ENCODE assay signal across 11 cellular contexts in genomic region chr4:7956306-7957112, GRCh38. TPM values are rescaled to one million over a fixed set of nuclear protein-coding genes. Genes with fewer than 3 reads are reported as not detected.
DNase-seq lines count a peak whose midpoint lies in the region; ATAC-seq, FAIRE-seq and TF ChIP-seq lines count a peak whose summit lies in the region.
"Had no signal": no experiment of that assay in that cellular context is flagged by ENCODE, and none has a peak within 500 bp of the region (broad histone marks: within the 10 kb centered on the region; RNA-seq: fewer than 3 reads in every experiment).

No MANE protein-coding gene starts in this region.

- no peaks in the 10 kb centered on the region for H3K9me2 ChIP-seq in GM23248 (ENCODE audit: insufficient read depth)

- H3K27me3 ChIP-seq in GM23248 (replicated peaks; ENCODE audit: insufficient read depth) (no peaks in the 10 kb centered on the region), astrocyte (ENCODE audit: insufficient read depth, low read length) (no peaks in the 10 kb centered on the region)
- H3K27me3 ChIP-seq: tibial artery had no signal

- peaks cover 5% of the 10 kb centered on the region for H3K9me3 Mint-ChIP-seq in astrocyte (ENCODE audit: unreplicated experiment)

- H3K27me3 Mint-ChIP-seq in astrocyte (ENCODE audit: low read depth, unreplicated experiment) = peaks cover 7% of the 10 kb centered on the region

- H3K27ac Mint-ChIP-seq in astrocyte (ENCODE audit: unreplicated experiment) = no peak overlapping the region

- H3K9me3 ChIP-seq in GM23248 (ENCODE audit: low read depth) (no peaks in the 10 kb centered on the region), astrocyte (ENCODE audit: insufficient read depth, low read depth, low read length) (peaks cover under 1% of the 10 kb centered on the region)
- H3K9me3 ChIP-seq: tibial artery had no signal

- H3K4me1 Mint-ChIP-seq in astrocyte (ENCODE audit: low read depth, unreplicated experiment) = peaks cover 3% of the 10 kb centered on the region

- no peak for FAIRE-seq in astrocyte (lab: Jason Lieb, UNC)

- peak; percentile 84 for DNase-seq in GM23248
- peak; percentile 70 for DNase-seq in astrocyte (ENCODE audit: low read depth)
- no peak for DNase-seq in left ventricle myocardium superior
- no peak for DNase-seq in sciatic nerve (ENCODE audit: low spot score)
- no peak for DNase-seq in globus pallidus (ENCODE audit: low spot score)
- DNase-seq in NCI-H82 treated with DMSO at 0.1 percent for 48 hours (lab: John Stamatoyannopoulos, UW; ENCODE audit: unreplicated experiment) = no peak
- no peak for DNase-seq in DMS 273 (lab: John Stamatoyannopoulos, UW; ENCODE audit: unreplicated experiment)
- DNase-seq: NCI-H510A; stimulated activated CD4-positive, alpha-beta T cell treated with anti-CD3 and anti-CD28 coated beads, Interleukin-4, amount 100 ng/mL, for 1 hour had no signal

- H3K36me3 ChIP-seq in GM23248 (ENCODE audit: low read depth) (no peaks in the 10 kb centered on the region), astrocyte (ENCODE audit: insufficient read depth, low read length) (no peaks in the 10 kb centered on the region)
- H3K36me3 ChIP-seq: tibial artery had no signal

- H3K4me1 ChIP-seq in GM23248 (ENCODE audit: insufficient read depth) = peaks cover 27% of the 10 kb centered on the region
- H3K4me1 ChIP-seq in astrocyte (ENCODE audit: insufficient read depth, low read length) = peaks cover 25% of the 10 kb centered on the region

- H2AFZ ChIP-seq in GM23248 (0 out of 2 replicates have a peak overlapping the region, but pooled peaks have one; percentile 4), astrocyte (ENCODE audit: low read depth, low read length) (peak overlapping the region; percentile 12)

- H3K36me3 Mint-ChIP-seq in astrocyte (ENCODE audit: low read depth, unreplicated experiment) = no peaks in the 10 kb centered on the region

- no peaks in the 10 kb centered on the region for H4K20me1 ChIP-seq in GM23248 (ENCODE audit: insufficient read depth)
- no peaks in the 10 kb centered on the region for H4K20me1 ChIP-seq in astrocyte (ENCODE audit: insufficient read depth, low read length)

- H3K79me2 ChIP-seq in GM23248 (ENCODE audit: insufficient read depth) (no peaks in the 10 kb centered on the region), astrocyte (ENCODE audit: insufficient read depth, low read length) (no peaks in the 10 kb centered on the region)

- intact Hi-C loops in left ventricle myocardium superior (cut with micrococcal nuclease) = no loop called here
- intact Hi-C loops in sciatic nerve (cut with DNase I) = no loop called here

- H3F3A ChIP-seq in GM23248 (ENCODE audit: insufficient read depth) = peaks cover 28% of the 10 kb centered on the region

- H3K27ac ChIP-seq in GM23248 (peak overlapping the region; percentile 47), astrocyte (ENCODE audit: low read depth, low read length) (peak overlapping the region; percentile 13)
- H3K27ac ChIP-seq: tibial artery had no signal

- in situ Hi-C loops in GM23248 (cut with MboI) = no loop called here

- WGBS in GM23248 (ENCODE audit: low coverage in 1 of 2, low lambda C conversion rate in 2 of 2, missing lambda C conversion rate in 2 of 2), 2 experiments = 80 to 82% methylated on average over 10 of the region's 10 CpGs

- H3K4me3 ChIP-seq in GM23248 (no peak overlapping the region), astrocyte (ENCODE audit: insufficient read depth, low read depth, low read length) (no peak overlapping the region)
- H3K4me3 ChIP-seq: tibial artery had no signal

- H3K9ac ChIP-seq in GM23248 = no peak overlapping the region
- no peak overlapping the region for H3K9ac ChIP-seq in astrocyte (ENCODE audit: low read length)

- ATAC-seq in left ventricle myocardium superior (peak; percentile 35), sciatic nerve (peak; percentile 79), HG02798 (IDR thresholded peaks at IDR 0.05; ENCODE audit: poor library complexity, unreplicated experiment) (no peak)

- no peak for TF ChIP-seq CTCF in astrocyte (IDR thresholded peaks at IDR 0.05; ENCODE audit: insufficient read depth, low read depth, low read length)

- H3K4me2 ChIP-seq in GM23248 (ENCODE audit: unreplicated experiment) (no peak overlapping the region), astrocyte (ENCODE audit: low read length) (peak overlapping the region; percentile 6)

- no peak overlapping the region for H3K4me3 Mint-ChIP-seq in astrocyte (ENCODE audit: unreplicated experiment)

RNA-seq across cellular contexts. Expression of gene AFAP1, which starts 16.8 kb away (rescaled TPM):
- total RNA-seq in GM23248 (2014; rRNA removed; shearing (Covaris generic)) = 103 and 152 TPM in 2 replicates
- polyA plus RNA-seq in GM23248 (2016; fragmentation: Nextera tagmentation; extraction: Ambion mirVana) = 52.0 and 54.4 TPM in 2 replicates
- total RNA-seq in astrocyte (62.7 and 67.9 TPM in 2 replicates), left ventricle myocardium superior (7.7 TPM), sciatic nerve (64.5 TPM)

Comparison
In these comparisons a context has a peak if more than half of its experiments do, and no peak if none do; other contexts are left out.
1. DNase-seq: peak in GM23248 (single experiment) and astrocyte (single experiment); none in left ventricle myocardium superior (single experiment), sciatic nerve (single experiment), globus pallidus (single experiment), NCI-H82 treated with DMSO at 0.1 percent for 48 hours (single experiment) and DMS 273 (single experiment).